Comparison of ENCODE assay signal across 1 cellular context in genomic region chr10:126857178-126857806, GRCh38.
TF ChIP-seq lines count a peak whose summit lies in the region.

No MANE protein-coding gene starts in this region.

TF ChIP-seq in GM23338, 12 proteins besides CTCF, POLR2A, EP300 and RAD21 (continued from another document):
- no peak for TF ChIP-seq ZNF462 (CRISPR knock-in tag; IDR thresholded peaks at IDR 0.05)
- no peak for TF ChIP-seq ZNF114 (CRISPR knock-in tag; IDR thresholded peaks at IDR 0.05)
- no peak for TF ChIP-seq POLR2AphosphoS5 (IDR thresholded peaks at IDR 0.05; ENCODE audit: low read depth)
- no peak for TF ChIP-seq EZH2phosphoT487 (IDR thresholded peaks at IDR 0.05; ENCODE audit: unreplicated experiment)
- no peak for TF ChIP-seq STAT1 (IDR thresholded peaks at IDR 0.05; ENCODE audit: unreplicated experiment)
- no peak for TF ChIP-seq CREB1 (CRISPR knock-in tag; IDR thresholded peaks at IDR 0.05; ENCODE audit: low read depth)
- TF ChIP-seq EZH2 (IDR thresholded peaks at IDR 0.05; ENCODE audit: low read depth, unreplicated experiment): no peak
- no peak for TF ChIP-seq ZNF331 (CRISPR knock-in tag; IDR thresholded peaks at IDR 0.05; ENCODE audit: low read depth)
